Comparison of ENCODE assay signal across 37 cellular contexts in genomic region chr6:14835122-14835521, GRCh38.
"Had no signal": no experiment of that assay in that cellular context is flagged by ENCODE, and none has a peak within 500 bp of the region (broad histone marks: within the 10 kb centered on the region; RNA-seq: fewer than 3 reads in every experiment).

No MANE protein-coding gene starts in this region.

- H3K4me1 Mint-ChIP-seq: activated naive CD4-positive, alpha-beta T cell treated with anti-CD3 and anti-CD28 coated beads, Interleukin-2, amount 10 ng/mL, durations not matched to agents 7 days and 5 days; activated naive CD4-positive, alpha-beta T cell treated with anti-CD3 and anti-CD28 coated beads, Interleukin-2, amount 50 U/mL, for 24 hours; activated naive CD8-positive, alpha-beta T cell treated with anti-CD3 and anti-CD28 coated beads, Interleukin-2, amount 10 ng/mL, durations not matched to agents 7 days and 5 days; central memory CD8-positive, alpha-beta T cell had no signal

- H3K4me1 ChIP-seq: adrenal gland, ascending aorta, body of pancreas, breast epithelium had no signal

- H3K4me3 ChIP-seq: adrenal gland, ascending aorta, body of pancreas, breast epithelium, cardiac muscle cell had no signal

- H3K27me3 Mint-ChIP-seq: activated naive CD4-positive, alpha-beta T cell treated with anti-CD3 and anti-CD28 coated beads, Interleukin-2, amount 50 U/mL, for 24 hours; activated naive CD8-positive, alpha-beta T cell; activated T-helper 17 cell treated with anti-CD3 and anti-CD28 coated beads, Interleukin-2, amount 50 U/mL, for 72 hours had no signal

- ATAC-seq: activated naive CD4-positive, alpha-beta T cell treated with anti-CD3 and anti-CD28 coated beads, Interleukin-2, amount 50 U/mL, for 72 hours; activated naive CD8-positive, alpha-beta T cell treated with anti-CD3 and anti-CD28 coated beads, Interleukin-2, amount 50 U/mL, for 24 hours; activated T-cell treated with anti-CD3 and anti-CD28 coated beads, Interleukin-2, amount 50 U/mL, for 4 hours; activated T-cell treated with anti-CD3 and anti-CD28 coated beads, Interleukin-2, amount 50 U/mL, for 72 hours; activated T-helper 17 cell treated with anti-CD3 and anti-CD28 coated beads, Interleukin-2, amount 50 U/mL, for 72 hours; body of pancreas had no signal

- H3K9me3 Mint-ChIP-seq: activated naive CD4-positive, alpha-beta T cell treated with anti-CD3 and anti-CD28 coated beads for 36 hours; activated naive CD4-positive, alpha-beta T cell treated with anti-CD3 and anti-CD28 coated beads, Interleukin-2, amount 10 ng/mL, durations not matched to agents 7 days and 5 days; activated naive CD4-positive, alpha-beta T cell treated with anti-CD3 and anti-CD28 coated beads, Interleukin-2, amount 50 U/mL, for 24 hours; activated naive CD8-positive, alpha-beta T cell treated with anti-CD3 and anti-CD28 coated beads for 36 hours; activated naive CD8-positive, alpha-beta T cell treated with anti-CD3 and anti-CD28 coated beads, Interleukin-2, amount 10 ng/mL, durations not matched to agents 7 days and 5 days; activated naive CD8-positive, alpha-beta T cell treated with anti-CD3 and anti-CD28 coated beads, Interleukin-2, amount 50 U/mL, for 24 hours; activated T-cell treated with anti-CD3 and anti-CD28 coated beads, Interleukin-2, amount 50 U/mL, for 24 hours; activated T-cell treated with anti-CD3 and anti-CD28 coated beads, Interleukin-2, amount 50 U/mL, for 4 hours; activated T-helper 17 cell treated with anti-CD3 and anti-CD28 coated beads, Interleukin-2, amount 50 U/mL, for 72 hours; activated T-helper 2 cell treated with anti-CD3 and anti-CD28 coated beads, Interferon-gamma antibody, Interleukin-2, Interleukin-4, amounts not matched to agents 10 μg/mL and 5 μg/mL and 100 μg/mL, durations not matched to agents 14 hours and 24 hours and 36 hours; central memory CD8-positive, alpha-beta T cell had no signal

- H3K4me3 Mint-ChIP-seq: activated naive CD4-positive, alpha-beta T cell treated with anti-CD3 and anti-CD28 coated beads for 36 hours; activated naive CD4-positive, alpha-beta T cell treated with anti-CD3 and anti-CD28 coated beads, Interleukin-2, amount 10 ng/mL, durations not matched to agents 7 days and 5 days; activated naive CD4-positive, alpha-beta T cell treated with anti-CD3 and anti-CD28 coated beads, Interleukin-2, amount 50 U/mL, for 24 hours; activated naive CD8-positive, alpha-beta T cell; activated naive CD8-positive, alpha-beta T cell treated with anti-CD3 and anti-CD28 coated beads for 36 hours; activated naive CD8-positive, alpha-beta T cell treated with anti-CD3 and anti-CD28 coated beads, Interleukin-2, amount 10 ng/mL, durations not matched to agents 7 days and 5 days; activated naive CD8-positive, alpha-beta T cell treated with anti-CD3 and anti-CD28 coated beads, Interleukin-2, amount 50 U/mL, for 24 hours; activated T-cell treated with anti-CD3 and anti-CD28 coated beads, Interleukin-2, amount 50 U/mL, for 24 hours; activated T-cell treated with anti-CD3 and anti-CD28 coated beads, Interleukin-2, amount 50 U/mL, for 4 hours; activated T-cell treated with anti-CD3 and anti-CD28 coated beads, Interleukin-2, amount 50 U/mL, for 72 hours; activated T-helper 1 cell treated with anti-CD3 and anti-CD28 coated beads, Interleukin-12 subunit alpha, Interleukin-12 subunit beta, Interleukin-2, Interleukin-4 antibody, amounts not matched to agents 30 ng/mL and 10 ng/mL and 1 ng/mL, durations not matched to agents 14 hours and 24 hours and 36 hours; activated T-helper 17 cell treated with anti-CD3 and anti-CD28 coated beads, Interleukin-2, amount 50 U/mL, for 72 hours; brain; central memory CD8-positive, alpha-beta T cell had no signal

- H3K27me3 ChIP-seq: adrenal gland, ascending aorta, body of pancreas, brain microvascular endothelial cell, breast epithelium, cardiac muscle cell had no signal

- H3K27ac ChIP-seq: adrenal gland, ascending aorta, body of pancreas, brain microvascular endothelial cell, breast epithelium, cardiac muscle cell had no signal

- H3K9me3 ChIP-seq: adrenal gland, ascending aorta, body of pancreas, breast epithelium had no signal

- H3K36me3 Mint-ChIP-seq: activated naive CD4-positive, alpha-beta T cell treated with anti-CD3 and anti-CD28 coated beads, Interleukin-2, amount 10 ng/mL, durations not matched to agents 7 days and 5 days; activated naive CD4-positive, alpha-beta T cell treated with anti-CD3 and anti-CD28 coated beads, Interleukin-2, amount 50 U/mL, for 24 hours; activated naive CD8-positive, alpha-beta T cell; activated naive CD8-positive, alpha-beta T cell treated with anti-CD3 and anti-CD28 coated beads, Interleukin-2, amount 10 ng/mL, durations not matched to agents 7 days and 5 days; brain had no signal

- H3K36me3 ChIP-seq: adrenal gland, ascending aorta, brain microvascular endothelial cell, breast epithelium, cardiac muscle cell had no signal

- H3K27ac Mint-ChIP-seq: activated naive CD4-positive, alpha-beta T cell treated with anti-CD3 and anti-CD28 coated beads for 36 hours; activated naive CD4-positive, alpha-beta T cell treated with anti-CD3 and anti-CD28 coated beads, Interleukin-2, amount 10 ng/mL, durations not matched to agents 7 days and 5 days; activated naive CD4-positive, alpha-beta T cell treated with anti-CD3 and anti-CD28 coated beads, Interleukin-2, amount 50 U/mL, for 24 hours; activated naive CD4-positive, alpha-beta T cell treated with anti-CD3 and anti-CD28 coated beads, Interleukin-2, amount 50 U/mL, for 72 hours; activated naive CD8-positive, alpha-beta T cell; activated naive CD8-positive, alpha-beta T cell treated with anti-CD3 and anti-CD28 coated beads for 36 hours; activated naive CD8-positive, alpha-beta T cell treated with anti-CD3 and anti-CD28 coated beads, Interleukin-2, amount 10 ng/mL, durations not matched to agents 7 days and 5 days; activated naive CD8-positive, alpha-beta T cell treated with anti-CD3 and anti-CD28 coated beads, Interleukin-2, amount 50 U/mL, for 24 hours; activated T-cell treated with anti-CD3 and anti-CD28 coated beads, Interleukin-2, amount 50 U/mL, for 24 hours; activated T-cell treated with anti-CD3 and anti-CD28 coated beads, Interleukin-2, amount 50 U/mL, for 72 hours; activated T-helper 1 cell treated with anti-CD3 and anti-CD28 coated beads, Interleukin-12 subunit alpha, Interleukin-12 subunit beta, Interleukin-2, Interleukin-4 antibody, amounts not matched to agents 30 ng/mL and 10 ng/mL and 1 ng/mL, durations not matched to agents 14 hours and 24 hours and 36 hours; activated T-helper 17 cell treated with anti-CD3 and anti-CD28 coated beads, Interleukin-2, amount 50 U/mL, for 72 hours; activated T-helper 2 cell treated with anti-CD3 and anti-CD28 coated beads, Interferon-gamma antibody, Interleukin-2, Interleukin-4, amounts not matched to agents 10 μg/mL and 5 μg/mL and 100 μg/mL, durations not matched to agents 14 hours and 24 hours and 36 hours; brain had no signal

- DNase-seq: activated effector memory CD4-positive, alpha-beta T cell treated with anti-CD3 and anti-CD28 coated beads, Interleukin-2, amount 50 U/mL, for 16 hours; activated effector memory CD4-positive, alpha-beta T cell treated with Interleukin-2 at 50 U/mL for 16 hours; activated gamma-delta T cell; activated gamma-delta T cell treated with Interleukin-2 at 50 U/mL for 16 hours; activated naive CD4-positive, alpha-beta T cell; activated naive CD4-positive, alpha-beta T cell treated with anti-CD3 and anti-CD28 coated beads for 36 hours; activated naive CD4-positive, alpha-beta T cell treated with anti-CD3 and anti-CD28 coated beads, Interleukin-2, amount 10 ng/mL, durations not matched to agents 7 days and 5 days; activated naive CD4-positive, alpha-beta T cell treated with anti-CD3 and anti-CD28 coated beads, Interleukin-2, amount 50 U/mL, for 16 hours; activated naive CD4-positive, alpha-beta T cell treated with Interleukin-2 at 50 U/mL for 16 hours; activated naive CD8-positive, alpha-beta T cell treated with anti-CD3 and anti-CD28 coated beads for 36 hours; activated naive CD8-positive, alpha-beta T cell treated with anti-CD3 and anti-CD28 coated beads, Interleukin-2, amount 10 ng/mL, durations not matched to agents 7 days and 5 days; activated naive CD8-positive, alpha-beta T cell treated with anti-CD3 and anti-CD28 coated beads, Interleukin-2, amount 50 U/mL, for 24 hours; activated T-cell treated with anti-CD3 and anti-CD28 coated beads, Interleukin-2, amount 50 U/mL, for 1 hour; activated T-cell treated with anti-CD3 and anti-CD28 coated beads, Interleukin-2, amount 50 U/mL, for 24 hours; activated T-cell treated with anti-CD3 and anti-CD28 coated beads, Interleukin-2, amount 50 U/mL, for 4 hours; activated T-cell treated with anti-CD3 and anti-CD28 coated beads, Interleukin-2, amount 50 U/mL, for 48 hours; activated T-cell treated with anti-CD3 and anti-CD28 coated beads, Interleukin-2, amount 50 U/mL, for 72 hours; adrenal gland; amniotic stem cell; amygdala; anterior cingulate cortex; body of pancreas; brain microvascular endothelial cell; caudate nucleus; central memory CD4-positive, alpha-beta T cell; cerebellar nuclear complex had no signal
